Comparison of ENCODE assay signal across 1 cellular context in the genomic region with DNA sequence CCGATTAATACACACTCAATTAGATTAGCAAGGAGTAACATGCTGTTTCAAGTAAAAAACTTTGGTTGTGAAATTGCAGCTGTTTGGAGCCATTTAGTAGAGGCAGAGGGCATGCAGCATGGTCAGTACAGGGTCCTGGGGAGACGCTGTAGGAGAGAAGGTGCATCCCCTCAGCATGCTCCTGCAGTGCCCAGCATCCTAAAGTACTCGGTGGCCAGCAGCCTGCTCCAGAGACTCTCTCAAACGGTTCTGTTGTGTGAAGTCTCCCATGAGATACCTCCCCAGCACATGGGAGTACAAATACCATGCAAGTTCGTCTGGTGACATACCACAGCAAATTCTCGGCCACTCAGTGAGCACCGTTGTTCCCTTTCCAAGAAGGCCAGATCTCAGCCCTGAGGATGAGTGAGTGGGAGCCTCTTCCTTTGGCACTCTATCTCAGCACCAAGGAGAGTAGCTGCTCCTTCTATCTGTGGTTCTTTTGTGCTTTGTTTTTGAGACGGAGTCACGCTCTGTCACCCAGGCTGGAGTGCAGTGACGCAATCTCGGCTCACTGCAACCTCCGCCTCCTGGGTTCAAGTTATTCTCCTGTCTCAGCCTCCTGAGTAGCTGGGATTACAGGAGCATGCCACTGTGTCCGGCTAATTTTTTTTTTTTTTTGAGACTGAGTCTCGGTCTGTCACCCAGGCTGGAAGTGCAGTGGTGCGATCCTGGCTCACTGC.
TF ChIP-seq lines count a peak whose summit lies in the region.

No MANE protein-coding gene starts in this region.

TF ChIP-seq in HepG2, 621 proteins besides CTCF, POLR2A, EP300 and RAD21 (continued from another document):
- no peak for TF ChIP-seq ZNF629 (CRISPR knock-in tag; conservative IDR thresholded peaks at IDR 0.05)
- TF ChIP-seq MIXL1 (CRISPR knock-in tag; IDR thresholded peaks at IDR 0.05) = no peak
- TF ChIP-seq, protein P1, sequence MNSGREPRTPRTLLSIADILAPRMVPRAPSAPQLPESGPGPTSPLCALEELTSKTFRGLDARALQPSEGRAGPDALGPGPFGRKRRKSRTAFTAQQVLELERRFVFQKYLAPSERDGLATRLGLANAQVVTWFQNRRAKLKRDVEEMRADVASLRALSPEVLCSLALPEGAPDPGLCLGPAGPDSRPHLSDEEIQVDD (CRISPR knock-in tag; IDR thresholded peaks at IDR 0.05; ENCODE audit: borderline replicate concordance) = no peak
- no peak for TF ChIP-seq GPN1 (CRISPR knock-in tag; IDR thresholded peaks at IDR 0.05; ENCODE audit: borderline replicate concordance)
- TF ChIP-seq ZSCAN31 (CRISPR knock-in tag; IDR thresholded peaks at IDR 0.05; ENCODE audit: low read depth) = no peak
